2 cellular contexts compared by ENCODE assay signal in genomic region chrX:101658661-101659477, GRCh38.
A peak's percentile ranks its signal among the peaks of the same experiment; 100 is the strongest.
TF ChIP-seq lines count a peak whose summit lies in the region.

No MANE protein-coding gene starts in this region.

TF ChIP-seq in A549, 52 proteins besides CTCF, POLR2A, EP300 and RAD21:
- TF ChIP-seq FOXS1 (CRISPR knock-in tag; IDR thresholded peaks at IDR 0.05) (no peak), HDAC2 (IDR thresholded peaks at IDR 0.05) (no peak), SMC3 (IDR thresholded peaks at IDR 0.05) (no peak), KDM1A (IDR thresholded peaks at IDR 0.05; ENCODE audit: low read depth) (no peak), CHD2 (IDR thresholded peaks at IDR 0.05; ENCODE audit: low read length, partially characterized antibody) (no peak)

TF ChIP-seq in GM12878, 131 proteins besides CTCF, POLR2A, EP300 and RAD21:
- no peak for TF ChIP-seq MEF2A (IDR thresholded peaks at IDR 0.05; ENCODE audit: insufficient read depth, low read depth, low read length)
- peak; percentile 78; the same call in 1 of the 2 replicates for TF ChIP-seq YY1 (IDR thresholded peaks at IDR 0.05; ENCODE audit: low read depth, low read length)
- TF ChIP-seq E4F1 (IDR thresholded peaks at IDR 0.05; ENCODE audit: borderline replicate concordance, partially characterized antibody) = no peak
- peak; percentile 37; the same call in 1 of the 2 replicates for TF ChIP-seq NRF1 (conservative IDR thresholded peaks at IDR 0.05; ENCODE audit: low read depth, low read length)
- no peak for TF ChIP-seq KAT2A (conservative IDR thresholded peaks at IDR 0.05; ENCODE audit: control insufficient read depth, low read depth, low read length)
- no peak for TF ChIP-seq SIX5 (IDR thresholded peaks at IDR 0.05; ENCODE audit: low read depth, low read length, severe bottlenecking)
